27 cellular contexts compared by ENCODE assay signal in genomic region chr16:17501321-17501720, GRCh38.
"Had no signal": no experiment of that assay in that cellular context is flagged by ENCODE, and none has a peak within 500 bp of the region (broad histone marks: within the 10 kb centered on the region; RNA-seq: fewer than 3 reads in every experiment).

No MANE protein-coding gene starts in this region.

- H3K4me3 Mint-ChIP-seq: dendritic cell treated with granulocyte-macrophage colony-stimulating factor and Interleukin-4, amounts not matched to agents 40 ng/mL and 50 ng/mL, for 4 days; effector memory CD8-positive, alpha-beta T cell; endodermal cell; mesothelial cell of epicardium had no signal

- H3K27ac Mint-ChIP-seq: dendritic cell treated with granulocyte-macrophage colony-stimulating factor and Interleukin-4, amounts not matched to agents 40 ng/mL and 50 ng/mL, for 4 days; effector memory CD8-positive, alpha-beta T cell; endodermal cell; mesothelial cell of epicardium had no signal

- H3K36me3 Mint-ChIP-seq: mesothelial cell of epicardium had no signal

- H3K4me1 ChIP-seq: colonic mucosa, esophagus squamous epithelium, gastrocnemius medialis, heart right ventricle, left lung had no signal

- H3K9me3 Mint-ChIP-seq: dendritic cell treated with granulocyte-macrophage colony-stimulating factor and Interleukin-4, amounts not matched to agents 40 ng/mL and 50 ng/mL, for 4 days; effector memory CD8-positive, alpha-beta T cell; mesothelial cell of epicardium had no signal

- ATAC-seq: effector memory CD8-positive, alpha-beta T cell; esophagus mucosa; gastrocnemius medialis; heart right ventricle; left cardiac atrium; left lung; left ventricle myocardium superior; lower lobe of right lung; mucosa of descending colon had no signal

- H3K27ac ChIP-seq: colonic mucosa, epithelial cell of prostate, esophagus squamous epithelium, gastrocnemius medialis, heart right ventricle, left lung, lower lobe of right lung had no signal

- FAIRE-seq: endometrium, islet of Langerhans, keratinocyte had no signal

- H3K4me3 ChIP-seq: colonic mucosa, esophagus squamous epithelium, gastrocnemius medialis, heart right ventricle, left lung, lower lobe of right lung, mucosa of descending colon had no signal

- H3K9me3 ChIP-seq: colonic mucosa, esophagus squamous epithelium, gastrocnemius medialis, heart right ventricle, left lung, lower lobe of right lung, mucosa of descending colon had no signal

- H3K4me1 Mint-ChIP-seq: endodermal cell, mesothelial cell of epicardium had no signal

- DNase-seq: colonic mucosa; cortex of kidney; effector CD8-positive, alpha-beta T cell; effector memory CD8-positive, alpha-beta T cell; endodermal cell; erythroblast; esophagus squamous epithelium; foreskin fibroblast; foreskin melanocyte; gastrocnemius medialis; glutamatergic neuron; head of caudate nucleus; heart right ventricle; hippocampal formation; left cardiac atrium; left lung; left ventricle myocardium superior; lower lobe of right lung; mesenchymal stem cell; mucosa of descending colon had no signal

- H3K36me3 ChIP-seq: colonic mucosa, esophagus squamous epithelium, gastrocnemius medialis, heart right ventricle, left lung, lower lobe of right lung had no signal

- H3K27me3 ChIP-seq: colonic mucosa, gastrocnemius medialis, left lung had no signal
